In the genomic region with DNA sequence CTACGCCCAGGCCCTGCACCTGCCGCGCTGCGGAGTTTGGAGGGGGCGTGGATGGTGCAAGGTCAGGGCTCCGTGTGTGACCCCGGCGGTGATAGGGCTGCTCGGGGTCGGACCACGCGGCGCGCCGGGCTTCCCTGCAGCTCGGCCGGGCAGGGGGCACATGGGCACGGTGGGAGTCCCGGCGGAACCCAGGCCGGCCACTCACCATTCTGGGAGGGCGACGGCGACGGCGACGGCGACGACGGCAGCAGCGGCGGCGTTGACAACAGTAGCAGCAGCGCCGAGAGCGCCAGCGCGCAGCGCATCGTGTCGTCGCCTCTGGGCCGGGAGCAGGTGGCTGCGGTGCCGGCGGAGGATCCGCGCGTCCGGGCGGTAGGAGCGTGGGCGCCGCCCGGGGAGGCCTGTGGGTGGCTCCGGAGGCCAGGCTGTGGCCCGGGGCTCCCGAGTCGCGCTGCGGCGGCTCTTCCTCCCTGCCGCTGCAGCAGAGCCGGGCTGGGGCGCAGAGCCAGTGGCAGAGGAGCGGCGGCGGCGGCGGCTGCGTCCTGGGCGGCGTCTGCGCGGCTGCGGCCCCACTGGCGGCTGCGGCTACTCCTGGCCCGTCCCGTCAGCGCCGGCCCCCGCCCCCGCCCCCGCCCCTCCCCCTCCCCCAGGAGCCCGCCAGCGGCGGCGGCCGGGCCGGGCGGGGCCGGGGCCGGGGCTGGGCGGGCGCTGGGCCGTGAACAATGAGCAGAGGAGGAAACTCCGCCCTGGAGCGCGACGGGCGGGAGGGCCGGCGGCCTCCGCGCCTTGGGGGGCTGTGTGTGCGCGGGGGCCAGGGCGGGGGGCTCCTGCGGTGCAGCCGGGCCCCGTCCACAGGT, we compare ENCODE assay signal across 8 cellular contexts. TPM values are rescaled to one million over a fixed set of nuclear protein-coding genes. Genes with fewer than 3 reads are reported as not detected.
DNase-seq lines count a peak whose midpoint lies in the region; ATAC-seq, FAIRE-seq and TF ChIP-seq lines count a peak whose summit lies in the region.

A gene (minus strand): TSS at position 574 of the 857 bp plus-strand sequence. CDS start 269 bp downstream, at position 305.

- POLR2A ChIA-PET in SK-N-SH (lab: Yijun Ruan, JAX): no interaction called here
- POLR2A ChIA-PET in activated naive CD8-positive, alpha-beta T cell treated with anti-CD3 and anti-CD28 coated beads, Interleukin-2, amount 10 ng/mL, durations not matched to agents 7 days and 5 days (lab: Charles Lee): no interaction called here

- H3K79me2 ChIP-seq in DND-41 (ENCODE audit: insufficient read depth, low read length) (no peaks in the 10 kb centered on the region), KMS-11 (ENCODE audit: insufficient read depth, low read depth) (no peaks in the 10 kb centered on the region), SK-N-SH (ENCODE audit: insufficient read depth) (peaks cover 62% of the 10 kb centered on the region)

- H3K9me2 ChIP-seq in SK-N-SH: no peaks in the 10 kb centered on the region

- DNase-seq in DND-41 (peak; percentile 68), SK-N-SH (peak; percentile 99), cardiac septum (ENCODE audit: low spot score) (peak; percentile 82), pancreas (peak; percentile 73 to 91 (median 86))
- DNase-seq in activated naive CD8-positive, alpha-beta T cell treated with anti-CD3 and anti-CD28 coated beads, Interleukin-2, amount 10 ng/mL, durations not matched to agents 7 days and 5 days: peak; percentile 82

- peaks cover 29% of the 10 kb centered on the region for H3F3A ChIP-seq in SK-N-SH (replicated peaks; ENCODE audit: insufficient read depth)

- H3K4me2 ChIP-seq in DND-41 (ENCODE audit: insufficient read depth, low read length) (peak within 1 kb of the TSS; percentile 75), KMS-11 (peak within 1 kb of the TSS; percentile 98), SK-N-SH (peak within 1 kb of the TSS; percentile 99)

- ATAC-seq in DND-41 (ENCODE audit: insufficient read depth, low read depth) (peak; percentile 86), GM21723 (IDR thresholded peaks at IDR 0.05; ENCODE audit: unreplicated experiment) (peak; percentile 75), pancreas (peak; percentile 74 to 88 (median 84))
- peak; percentile 82 for ATAC-seq in activated naive CD8-positive, alpha-beta T cell treated with anti-CD3 and anti-CD28 coated beads, Interleukin-2, amount 10 ng/mL, durations not matched to agents 7 days and 5 days (ENCODE audit: low read depth)

- peak within 1 kb of the TSS; percentile 64 for H3K4me3 Mint-ChIP-seq in activated naive CD8-positive, alpha-beta T cell treated with anti-CD3 and anti-CD28 coated beads, Interleukin-2, amount 10 ng/mL, durations not matched to agents 7 days and 5 days

- TF ChIP-seq CTCF in DND-41 (IDR thresholded peaks at IDR 0.05; ENCODE audit: borderline replicate concordance, extremely low read depth, low read length, poor library complexity, severe bottlenecking) (peak; percentile 20), KMS-11 (conservative IDR thresholded peaks at IDR 0.05; ENCODE audit: low read depth, low read length) (no peak), SK-N-SH (IDR thresholded peaks at IDR 0.05) (no peak), pancreas (IDR thresholded peaks at IDR 0.05) (no peak)

- H3K27ac Mint-ChIP-seq in activated naive CD8-positive, alpha-beta T cell treated with anti-CD3 and anti-CD28 coated beads, Interleukin-2, amount 10 ng/mL, durations not matched to agents 7 days and 5 days: no peak within 1 kb of the TSS

- H3K9ac ChIP-seq in DND-41 (ENCODE audit: low read depth, low read length) (peak within 1 kb of the TSS; percentile 55), KMS-11 (peak within 1 kb of the TSS; percentile 74), SK-N-SH (peak within 1 kb of the TSS; percentile 61)

- no peaks in the 10 kb centered on the region for H3K9me3 Mint-ChIP-seq in activated naive CD8-positive, alpha-beta T cell treated with anti-CD3 and anti-CD28 coated beads, Interleukin-2, amount 10 ng/mL, durations not matched to agents 7 days and 5 days

- no peaks in the 10 kb centered on the region for H3K36me3 Mint-ChIP-seq in activated naive CD8-positive, alpha-beta T cell treated with anti-CD3 and anti-CD28 coated beads, Interleukin-2, amount 10 ng/mL, durations not matched to agents 7 days and 5 days

- no peak for FAIRE-seq in pancreas (lab: Jason Lieb, UNC)

- 2% methylated on average over 25 of the region's 112 CpGs for WGBS in SK-N-SH (ENCODE audit: low lambda C conversion rate)
- WGBS in pancreas, 2 donors: 1% methylated on average over 64 to 99 of the region's 112 CpGs
- under 1% methylated on average over 109 of the region's 112 CpGs for WGBS in urinary bladder

- H3K36me3 ChIP-seq in DND-41 (ENCODE audit: insufficient read depth, low read length): no peaks in the 10 kb centered on the region
- no peaks in the 10 kb centered on the region for H3K36me3 ChIP-seq in KMS-11 (ENCODE audit: insufficient read depth)
- no peaks in the 10 kb centered on the region for H3K36me3 ChIP-seq in SK-N-SH (replicated peaks in 1 of 2; ENCODE audit: control insufficient read depth in 1 of 2, insufficient read depth in 2 of 2, low read length in 1 of 2)
- no peaks in the 10 kb centered on the region for H3K36me3 ChIP-seq in pancreas
- H3K36me3 ChIP-seq in urinary bladder (ENCODE audit: insufficient read depth): no peaks in the 10 kb centered on the region

- H3K27ac ChIP-seq in DND-41 (ENCODE audit: low read length): no peak within 1 kb of the TSS
- H3K27ac ChIP-seq in KMS-11: peak within 1 kb of the TSS; percentile 37
- H3K27ac ChIP-seq in SK-N-SH (ENCODE audit: low read depth in 2 of 2, low read length in 1 of 2): peak within 1 kb of the TSS; percentile 44 to 62
- peak within 1 kb of the TSS; percentile 45 to 77 (median 69) for H3K27ac ChIP-seq in pancreas
- H3K27ac ChIP-seq in urinary bladder (ENCODE audit: low read depth): no peak within 1 kb of the TSS

- H3K27me3 ChIP-seq in DND-41 (ENCODE audit: insufficient read depth, low read length, poor library complexity): peaks cover 16% of the 10 kb centered on the region
- no peaks in the 10 kb centered on the region for H3K27me3 ChIP-seq in KMS-11 (ENCODE audit: insufficient read depth, low read depth)
- no peaks in the 10 kb centered on the region for H3K27me3 ChIP-seq in SK-N-SH (ENCODE audit: insufficient read depth)
- no peaks in the 10 kb centered on the region for H3K27me3 ChIP-seq in pancreas

- H3K9me3 ChIP-seq in DND-41 (ENCODE audit: insufficient read depth, low read length, severe bottlenecking): no peaks in the 10 kb centered on the region
- no peaks in the 10 kb centered on the region for H3K9me3 ChIP-seq in SK-N-SH
- H3K9me3 ChIP-seq in pancreas: no peaks in the 10 kb centered on the region

- CTCF ChIA-PET in SK-N-SH (lab: Yijun Ruan, JAX): interaction anchor here (1.0 to 15.1 kb wide), 8 partner anchors 11 to 102 kb away, joined by 3 to 95 read pairs (median 6); no protein-coding TSS in a partner anchor

- H3K4me3 ChIP-seq in DND-41 (ENCODE audit: low read depth in 1 of 2, low read length in 2 of 2) (peak within 1 kb of the TSS; percentile 26 to 56; a peak in 3 of 4 replicates), KMS-11 (IDR thresholded peaks at IDR 0.05; ENCODE audit: insufficient read depth, low read depth, low read length) (no peak within 1 kb of the TSS), SK-N-SH (ENCODE audit: low read depth in 2 of 2, low read length in 1 of 2) (peak within 1 kb of the TSS; percentile 72 to 76), pancreas (peak within 1 kb of the TSS; percentile 61 to 87 (median 80)), urinary bladder (ENCODE audit: low read depth, low read length) (peak within 1 kb of the TSS; percentile 61)

- TF ChIP-seq RAD21 in SK-N-SH (IDR thresholded peaks at IDR 0.05; ENCODE audit: low read length): peak; percentile 25; the same call in 1 of the 2 replicates

- peaks cover 2% of the 10 kb centered on the region for H3K4me1 Mint-ChIP-seq in activated naive CD8-positive, alpha-beta T cell treated with anti-CD3 and anti-CD28 coated beads, Interleukin-2, amount 10 ng/mL, durations not matched to agents 7 days and 5 days

- TF ChIP-seq EP300 in SK-N-SH (IDR thresholded peaks at IDR 0.05; ENCODE audit: borderline replicate concordance in 1 of 2, low read depth in 1 of 2, low read length in 1 of 2): no peak

- intact Hi-C loops in cardiac septum (cut with DNase I) (loop anchor here (5.0 kb wide), 1 partner anchor 66 kb away; no protein-coding TSS in a partner anchor), pancreas (cut with DNase I) (no loop called here)

- H3K27me3 Mint-ChIP-seq in activated naive CD8-positive, alpha-beta T cell treated with anti-CD3 and anti-CD28 coated beads, Interleukin-2, amount 10 ng/mL, durations not matched to agents 7 days and 5 days: peaks cover 66% of the 10 kb centered on the region

- peak within 1 kb of the TSS; percentile 61 for H2AFZ ChIP-seq in DND-41 (ENCODE audit: low read depth, low read length)
- peak within 1 kb of the TSS; percentile 99 for H2AFZ ChIP-seq in KMS-11 (ENCODE audit: low read depth)
- H2AFZ ChIP-seq in SK-N-SH (ENCODE audit: low read depth): peak within 1 kb of the TSS; percentile 90; the same call in 1 of the 2 replicates

- H3K4me1 ChIP-seq in DND-41 (ENCODE audit: insufficient read depth, low read length) (peaks cover 19% of the 10 kb centered on the region), KMS-11 (ENCODE audit: low read depth, poor library complexity, severe bottlenecking) (peaks cover 13% of the 10 kb centered on the region), SK-N-SH (ENCODE audit: control insufficient read depth in 1 of 2, insufficient read depth in 2 of 2, low read depth in 1 of 2, low read length in 1 of 2) (peaks cover 10 to 34% of the 10 kb centered on the region in 2 experiments), pancreas (peaks cover 0 to 11% (median 9%) of the 10 kb centered on the region in 3 donors), urinary bladder (ENCODE audit: insufficient read depth) (no peaks in the 10 kb centered on the region)

- H4K20me1 ChIP-seq in DND-41 (ENCODE audit: insufficient read depth, low read length): no peaks in the 10 kb centered on the region; the same call in 1 of the 2 replicates
- no peaks in the 10 kb centered on the region for H4K20me1 ChIP-seq in KMS-11 (ENCODE audit: insufficient read depth)
- peaks cover 42% of the 10 kb centered on the region for H4K20me1 ChIP-seq in SK-N-SH (ENCODE audit: insufficient read depth)

TF ChIP-seq in SK-N-SH, 30 proteins besides CTCF, POLR2A, EP300 and RAD21 (continues in another document):
- TF ChIP-seq CHD2 (IDR thresholded peaks at IDR 0.05; ENCODE audit: low read length, partially characterized antibody) (peak; percentile 23), POLR2AphosphoS5 (IDR thresholded peaks at IDR 0.05; ENCODE audit: low read depth, low read length) (peak; percentile 20; the same call in 1 of the 2 replicates), TAF1 (IDR thresholded peaks at IDR 0.05; ENCODE audit: borderline replicate concordance, low read depth, low read length) (peak; percentile 43; the same call in 1 of the 2 replicates)

RNA-seq across cellular contexts. Expression of the gene that starts here (rescaled TPM):
- polyA plus RNA-seq in SK-N-SH (2012; rRNA removed): 76.1 and 86.0 TPM in 2 replicates
- polyA plus RNA-seq in SK-N-SH (2012; cell fraction: cytosol; rRNA removed): 44.3 and 58.4 TPM in 2 replicates
- polyA plus RNA-seq in SK-N-SH (2012; cell fraction: nucleus; rRNA removed): 131 and 142 TPM in 2 replicates
- 1 to 10 TPM; 1.4 to 1.5 TPM for total RNA-seq in activated naive CD8-positive, alpha-beta T cell treated with anti-CD3 and anti-CD28 coated beads, Interleukin-2, amount 10 ng/mL, durations not matched to agents 7 days and 5 days
- total RNA-seq in cardiac septum: 76.2 TPM
- total RNA-seq in pancreas: 10 to 100 TPM; 33.2 to 71.5 (median 41.4) TPM
- 10 to 100 TPM; 23.0 to 26.3 TPM for polyA plus RNA-seq in pancreas
- total RNA-seq in urinary bladder: 18.7 TPM
- 30.8 TPM for polyA plus RNA-seq in urinary bladder

Comparison
In these comparisons a context has a peak if more than half of its experiments do, and no peak if none do; other contexts are left out.
1. H3K27ac ChIP-seq: peak in KMS-11 (single experiment), SK-N-SH (2 of 2) and pancreas (4 of 4); none in DND-41 (single experiment) and urinary bladder (single experiment).
2. Peak in every context shown above with its lines, with median percentiles within 50 percentile points of each other: ATAC-seq, DNase-seq, H2AFZ ChIP-seq, H3K4me2 ChIP-seq and H3K9ac ChIP-seq.